ENCODE assay signal across 24 cellular contexts in the genomic region with DNA sequence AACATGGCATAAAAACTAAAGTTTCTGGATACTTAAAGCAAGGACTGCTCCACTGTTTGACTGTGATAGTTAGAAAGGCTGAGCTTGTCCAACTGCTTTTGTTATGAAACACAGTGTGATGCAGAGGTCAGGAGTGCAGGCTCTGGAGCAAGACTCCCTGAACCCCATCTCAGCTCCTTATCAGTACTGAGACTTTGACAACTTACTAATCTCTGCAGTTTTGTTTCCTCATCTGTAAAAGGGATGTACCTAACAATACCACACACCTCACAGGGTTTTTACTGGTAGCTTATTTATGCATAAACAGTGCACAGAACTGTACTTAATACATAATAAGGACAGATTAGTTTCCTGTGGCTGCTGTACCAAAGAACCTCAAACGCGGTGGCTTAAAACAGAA.
A peak's percentile ranks its signal among the peaks of the same experiment; 100 is the strongest.
DNase-seq lines count a peak whose midpoint lies in the region; ATAC-seq, FAIRE-seq and TF ChIP-seq lines count a peak whose summit lies in the region.
"Had no signal": no experiment of that assay in that cellular context is flagged by ENCODE, and none has a peak within 500 bp of the region (broad histone marks: within the 10 kb centered on the region; RNA-seq: fewer than 3 reads in every experiment).

No MANE protein-coding gene starts in this region.

- H2BK12ac ChIP-seq in mesenchymal stem cell (ENCODE audit: low read length in 2 of 2), result no peak overlapping the region

- H4K91ac ChIP-seq in mesenchymal stem cell (ENCODE audit: low read length), result no peak overlapping the region

- H3K14ac ChIP-seq in mesenchymal stem cell (ENCODE audit: low read length in 2 of 2), result no peak overlapping the region

- no peak overlapping the region for H3K23ac ChIP-seq in mesenchymal stem cell (ENCODE audit: low read length in 2 of 2)

- H3K79me1 ChIP-seq in mesenchymal stem cell (replicated peaks; ENCODE audit: low read length, poor library complexity, severe bottlenecking), result no peaks in the 10 kb centered on the region

- H3K4ac ChIP-seq in mesenchymal stem cell (ENCODE audit: low read depth in 1 of 2, low read length in 2 of 2), result no peak overlapping the region

- H3K36me3 ChIP-seq in mesenchymal stem cell (ENCODE audit: control insufficient read depth in 1 of 2, insufficient read depth in 2 of 2, low read depth in 1 of 2, low read length in 2 of 2), result no peaks in the 10 kb centered on the region
- H3K36me3 ChIP-seq: BLaER1 treated with 17β-estradiol and CSF1 and Interleukin-3, amounts not matched to agents 10 nM and 100 nM; colonic mucosa; left ventricle myocardium inferior had no signal

- H3K18ac ChIP-seq in mesenchymal stem cell (ENCODE audit: low read depth in 1 of 2, low read length in 2 of 2), result no peak overlapping the region

- H2BK120ac ChIP-seq in mesenchymal stem cell (ENCODE audit: low read depth, low read length), result no peak overlapping the region

- ATAC-seq in GM19043 (IDR thresholded peaks at IDR 0.05; ENCODE audit: low read depth, unreplicated experiment) (peak; percentile 64), HG02610 (IDR thresholded peaks at IDR 0.05; ENCODE audit: unreplicated experiment) (peak; percentile 77)
- ATAC-seq: activated CD8-positive, alpha-beta memory T cell treated with anti-CD3 and anti-CD28 coated beads, Interleukin-2, amount 10 ng/mL, durations not matched to agents 7 days and 5 days; activated T-cell treated with anti-CD3 and anti-CD28 coated beads, Interleukin-2, amount 50 U/mL, for 4 hours; stimulated activated memory B cell treated with anti-CD40 and anti-IgM and Interleukin-4, amounts not matched to agents 10 μg/mL and 1 μg/mL and 100 μg/mL, for 72 hours had no signal

- H3K27ac ChIP-seq in mesenchymal stem cell (ENCODE audit: low read length, poor library complexity, severe bottlenecking), result no peak overlapping the region
- H3K27ac ChIP-seq: BLaER1 treated with 17β-estradiol and CSF1 and Interleukin-3, amounts not matched to agents 10 nM and 100 nM; colonic mucosa; KMS-11; left ventricle myocardium inferior; skin epidermis had no signal

- no peaks in the 10 kb centered on the region for H3K9me3 ChIP-seq in mesenchymal stem cell (ENCODE audit: control insufficient read depth, low read length)
- H3K9me3 ChIP-seq: BLaER1 treated with 17β-estradiol and CSF1 and Interleukin-3, amounts not matched to agents 10 nM and 100 nM; colonic mucosa; left ventricle myocardium inferior had no signal

- DNase-seq in MV-4-11 (lab: John Stamatoyannopoulos, UW) (peak; percentile 40), mesenchymal stem cell (peak; percentile 3), GM12891 (ENCODE audit: insufficient read length, low spot score) (no peak), GOT3 (lab: John Stamatoyannopoulos, UW) (no peak), NCI-H2107 treated with DMSO at 0.1 percent for 48 hours (lab: John Stamatoyannopoulos, UW; ENCODE audit: unreplicated experiment) (no peak)
- DNase-seq: activated CD8-positive, alpha-beta memory T cell treated with anti-CD3 and anti-CD28 coated beads, Interleukin-2, amount 10 ng/mL, durations not matched to agents 7 days and 5 days; activated gamma-delta T cell treated with Interleukin-2 at 50 U/mL for 16 hours; activated T-cell treated with anti-CD3 and anti-CD28 coated beads, Interleukin-2, amount 50 U/mL, for 4 hours; colonic mucosa; effector CD8-positive, alpha-beta T cell; head of caudate nucleus; islet precursor cell; left ventricle myocardium inferior; mesendoderm; NCI-H1417 treated with DMSO at 0.1 percent for 48 hours; NCI-H2081 treated with DMSO at 0.1 percent for 48 hours had no signal

- no peaks in the 10 kb centered on the region for H3K4me1 ChIP-seq in mesenchymal stem cell (ENCODE audit: control insufficient read depth, insufficient read depth, low read depth, low read length)
- H3K4me1 ChIP-seq: BLaER1 treated with 17β-estradiol and CSF1 and Interleukin-3, amounts not matched to agents 10 nM and 100 nM; colonic mucosa; left ventricle myocardium inferior had no signal

- no peak overlapping the region for H3K4me2 ChIP-seq in mesenchymal stem cell (ENCODE audit: low read length, poor library complexity, severe bottlenecking)
- H3K4me2 ChIP-seq: BLaER1 treated with 17β-estradiol and CSF1 and Interleukin-3, amounts not matched to agents 10 nM and 100 nM; KMS-11 had no signal

- no peak overlapping the region for H2BK15ac ChIP-seq in mesenchymal stem cell (ENCODE audit: low read depth, poor library complexity, severe bottlenecking)

- H2AK5ac ChIP-seq in mesenchymal stem cell (ENCODE audit: low read length, severe bottlenecking), result no peak overlapping the region

- no peak overlapping the region for H3K9ac ChIP-seq in mesenchymal stem cell (ENCODE audit: low read length)
- H3K9ac ChIP-seq: BLaER1 treated with 17β-estradiol and CSF1 and Interleukin-3, amounts not matched to agents 10 nM and 100 nM; KMS-11 had no signal

- no peak overlapping the region for H2AFZ ChIP-seq in mesenchymal stem cell (ENCODE audit: low read depth, low read length)

- TF ChIP-seq POLR2A in GM12891 (IDR thresholded peaks at IDR 0.05; ENCODE audit: low read depth, low read length), result no peak

- H3K27me3 ChIP-seq in mesenchymal stem cell (ENCODE audit: control insufficient read depth in 1 of 2, insufficient read depth in 1 of 2, low read length in 2 of 2), result no peaks in the 10 kb centered on the region
- H3K27me3 ChIP-seq: BLaER1 treated with 17β-estradiol and CSF1 and Interleukin-3, amounts not matched to agents 10 nM and 100 nM; colonic mucosa had no signal

- 100% methylated on average over 2 of the region's 2 CpGs for WGBS in mesenchymal stem cell

- H3K4me3 ChIP-seq in mesenchymal stem cell (ENCODE audit: insufficient read depth in 1 of 2, low read depth in 1 of 2, low read length in 2 of 2), result no peak overlapping the region
- H3K4me3 ChIP-seq: BLaER1 treated with 17β-estradiol and CSF1 and Interleukin-3, amounts not matched to agents 10 nM and 100 nM; colonic mucosa; left ventricle myocardium inferior; skin epidermis had no signal

- H2BK5ac ChIP-seq in mesenchymal stem cell (ENCODE audit: low read depth, low read length, poor library complexity, severe bottlenecking), result no peak overlapping the region

- FAIRE-seq in GM12891 (lab: Jason Lieb, UNC), result no peak
- FAIRE-seq: astrocyte, G401.6 had no signal

- no peak overlapping the region for H4K8ac ChIP-seq in mesenchymal stem cell (ENCODE audit: low read length)

TF ChIP-seq in GM12891, 5 proteins besides CTCF, POLR2A, EP300 and RAD21:
- TF ChIP-seq POLR2AphosphoS5 (IDR thresholded peaks at IDR 0.05; ENCODE audit: low read depth, low read length) (no peak), POU2F2 (IDR thresholded peaks at IDR 0.05; ENCODE audit: low read depth, low read length) (no peak), TAF1 (IDR thresholded peaks at IDR 0.05; ENCODE audit: low read depth, low read length) (no peak), SPI1 (IDR thresholded peaks at IDR 0.05; ENCODE audit: low read depth, low read length) (no peak), PAX5 (IDR thresholded peaks at IDR 0.05; ENCODE audit: insufficient read depth, low read length, severe bottlenecking) (no peak)

Comparison
In these comparisons a context has a peak if more than half of its experiments do, and no peak if none do; other contexts are left out.
1. DNase-seq: peak in MV-4-11 (single experiment) and mesenchymal stem cell (single experiment); none in GM12891 (single experiment), GOT3 (single experiment) and NCI-H2107 treated with DMSO at 0.1 percent for 48 hours (single experiment).